In the genomic region with DNA sequence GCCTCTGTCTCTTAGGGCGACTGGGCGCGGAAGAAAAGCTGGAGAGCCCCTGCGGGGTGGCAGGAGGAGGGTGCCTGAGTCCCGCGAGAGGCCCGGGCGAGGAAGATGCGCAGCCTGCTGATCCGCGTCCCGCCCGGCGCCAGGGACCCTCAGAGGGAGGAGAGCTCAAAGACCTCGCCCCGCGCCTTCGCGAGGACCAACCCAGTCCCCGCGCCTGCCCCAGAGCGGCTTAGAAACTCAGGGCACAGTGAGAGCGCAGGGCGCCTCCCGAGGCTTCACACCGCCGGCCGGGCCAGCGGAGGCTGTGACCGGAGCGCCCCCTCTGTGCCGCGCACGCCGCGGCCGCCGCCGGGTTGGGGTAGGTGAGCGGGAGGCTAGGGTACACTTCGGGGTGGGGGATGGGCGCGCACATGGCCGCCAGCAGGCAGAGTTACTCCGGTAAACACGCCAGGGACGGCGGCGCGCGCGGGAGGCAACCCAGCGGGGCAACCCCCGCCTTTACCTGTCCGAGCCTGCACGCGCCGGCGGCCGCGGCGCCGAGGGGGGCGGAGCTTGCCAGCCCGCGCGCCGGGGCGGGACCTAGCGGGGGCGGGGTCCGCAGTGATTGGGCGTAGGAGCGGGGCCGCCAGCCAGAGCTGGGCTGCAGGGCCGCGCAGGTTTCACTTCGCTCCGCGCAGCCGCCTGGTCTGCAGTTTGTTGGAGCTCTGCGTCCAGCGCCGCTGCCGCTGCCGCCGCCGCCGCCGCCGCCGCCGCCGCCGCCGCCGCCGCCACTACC, we compare ENCODE assay signal across 8 cellular contexts. TPM values are rescaled to one million over a fixed set of nuclear protein-coding genes. Genes with fewer than 3 reads are reported as not detected.
DNase-seq lines count a peak whose midpoint lies in the region; ATAC-seq and TF ChIP-seq lines count a peak whose summit lies in the region.

A gene with protein sequence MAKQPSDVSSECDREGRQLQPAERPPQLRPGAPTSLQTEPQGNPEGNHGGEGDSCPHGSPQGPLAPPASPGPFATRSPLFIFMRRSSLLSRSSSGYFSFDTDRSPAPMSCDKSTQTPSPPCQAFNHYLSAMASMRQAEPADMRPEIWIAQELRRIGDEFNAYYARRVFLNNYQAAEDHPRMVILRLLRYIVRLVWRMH (plus strand): TSS at position 662 of the 775 bp plus-strand sequence. CDS start 2,832 bp downstream, outside the sequence.

- H3K36me3 Mint-ChIP-seq in central memory CD8-positive, alpha-beta T cell (ENCODE audit: insufficient read depth): peaks cover 27% of the 10 kb centered on the region

- DNase-seq in AG20443 (ENCODE audit: low spot score): peak; percentile 95
- peak; percentile 87 for DNase-seq in NCI-H345 treated with DMSO at 0.1 percent for 48 hours (lab: John Stamatoyannopoulos, UW; ENCODE audit: unreplicated experiment)
- DNase-seq in activated CD4-positive, CD25-positive, alpha-beta regulatory T cell treated with anti-CD3 and anti-CD28 coated beads, Interleukin-2, amount 50 U/mL, for 16 hours (ENCODE audit: low read depth, low spot score): peak; percentile 68
- peak; percentile 79 to 80 for DNase-seq in central memory CD8-positive, alpha-beta T cell (ENCODE audit: low spot score in 2 of 2)
- no peak for DNase-seq in kidney epithelial cell (ENCODE audit: low read depth)
- peak; percentile 81 to 85 for DNase-seq in stimulated activated CD4-positive, alpha-beta T cell treated with anti-CD3 and anti-CD28 coated beads, Interleukin-15, amount 100 ng/mL, for 48 hours (ENCODE audit: low read depth in 2 of 2)

- H3K27me3 ChIP-seq in kidney epithelial cell (ENCODE audit: control insufficient read depth, insufficient read depth, low read length): peaks cover 16% of the 10 kb centered on the region

- no peaks in the 10 kb centered on the region for H3K9me3 Mint-ChIP-seq in central memory CD8-positive, alpha-beta T cell

- peak within 1 kb of the TSS; percentile 87 for H3K27ac Mint-ChIP-seq in central memory CD8-positive, alpha-beta T cell (ENCODE audit: low read depth)

- H3K36me3 ChIP-seq in kidney epithelial cell (ENCODE audit: control insufficient read depth, insufficient read depth, low read length): no peaks in the 10 kb centered on the region

- TF ChIP-seq CTCF in kidney epithelial cell (IDR thresholded peaks at IDR 0.05; ENCODE audit: insufficient read depth, low read length, poor library complexity, severe bottlenecking): no peak

- H3K4me3 ChIP-seq in kidney epithelial cell (ENCODE audit: low read depth, low read length): peak within 1 kb of the TSS; percentile 85

- ATAC-seq in GM19035 (IDR thresholded peaks at IDR 0.05; ENCODE audit: unreplicated experiment): peak; percentile 52
- ATAC-seq in HG03342 (IDR thresholded peaks at IDR 0.05; ENCODE audit: unreplicated experiment): peak; percentile 49
- ATAC-seq in central memory CD8-positive, alpha-beta T cell (replicated peaks; ENCODE audit: extremely low read depth, poor library complexity, severe bottlenecking): peak; percentile 66

- peak within 1 kb of the TSS; percentile 93 for H3K4me3 Mint-ChIP-seq in central memory CD8-positive, alpha-beta T cell

- H3K27me3 Mint-ChIP-seq in central memory CD8-positive, alpha-beta T cell: peaks cover 44% of the 10 kb centered on the region

- peaks cover 62% of the 10 kb centered on the region for H3K4me1 Mint-ChIP-seq in central memory CD8-positive, alpha-beta T cell

RNA-seq across cellular contexts. Expression of the gene that starts here (rescaled TPM):
- total RNA-seq in kidney epithelial cell: 13.8 and 17.5 TPM in 2 replicates
